ENCODE assay signal across 8 cellular contexts in the genomic region with DNA sequence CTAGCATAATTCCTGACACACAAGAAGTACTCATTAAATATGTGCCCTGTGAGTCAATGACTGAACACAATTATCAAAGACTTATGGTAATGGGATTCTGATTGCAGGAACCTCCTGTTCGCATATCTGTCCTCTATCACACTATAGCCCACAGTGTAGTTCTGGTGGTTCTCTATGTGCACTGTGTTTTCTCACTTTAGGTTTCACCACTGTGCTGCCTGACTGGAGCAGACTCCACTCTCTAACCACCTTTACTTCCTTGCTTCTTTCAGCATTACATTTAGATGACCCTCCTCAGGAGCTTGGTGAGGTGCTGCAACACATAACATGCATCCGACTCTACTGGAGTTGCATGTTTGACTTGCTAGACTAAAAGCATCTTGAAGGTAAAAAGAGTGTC.
"Had no signal": no experiment of that assay in that cellular context is flagged by ENCODE, and none has a peak within 500 bp of the region (broad histone marks: within the 10 kb centered on the region; RNA-seq: fewer than 3 reads in every experiment).

No MANE protein-coding gene starts in this region.

- H3K4me1 Mint-ChIP-seq: IgD-negative memory B cell had no signal

- H3K27ac Mint-ChIP-seq: GM23338, HFFc6, IgD-negative memory B cell had no signal

- ATAC-seq: GM23338, HCT116, HepG2 had no signal

- H3K9me3 Mint-ChIP-seq: HFFc6 had no signal

- H3K4me3 ChIP-seq: GM23338, HAP-1 had no signal

- H2AFZ ChIP-seq: GM23338 had no signal

- H3K4me1 ChIP-seq: HAP-1 had no signal

- H3K36me3 Mint-ChIP-seq: IgD-negative memory B cell had no signal

- H3K36me3 ChIP-seq: HAP-1 had no signal

- H3K4me3 Mint-ChIP-seq: GM23338, HFFc6, IgD-negative memory B cell had no signal

- DNase-seq: HFFc6, KBM-7 had no signal

- H3K4me2 ChIP-seq: GM23338 had no signal

- H3K27me3 Mint-ChIP-seq: IgD-negative memory B cell had no signal

- H3K27ac ChIP-seq: HL-60 had no signal
